ENCODE assay signal across 33 cellular contexts in the genomic region with DNA sequence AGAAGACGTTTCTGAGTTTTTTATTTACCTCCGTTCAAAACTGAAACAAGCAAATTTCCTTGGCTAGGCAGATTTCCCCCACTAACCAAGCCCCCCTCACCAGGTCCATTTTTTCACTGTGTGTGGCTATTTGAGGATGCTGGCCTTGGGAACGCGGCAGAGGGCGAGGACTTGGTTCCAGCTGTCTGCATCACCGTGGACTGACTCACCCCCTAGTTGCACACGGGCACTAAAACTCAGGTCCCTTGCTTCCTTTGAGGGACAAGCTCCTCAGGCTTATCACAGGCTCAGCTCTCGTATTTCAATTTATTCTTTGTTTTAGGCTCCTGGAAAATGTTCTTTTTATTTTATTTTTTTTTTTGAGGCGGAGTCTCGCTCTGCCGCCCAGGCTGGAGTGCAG. TPM values are rescaled to one million over a fixed set of nuclear protein-coding genes. Genes with fewer than 3 reads are reported as not detected.
"Had no signal": no experiment of that assay in that cellular context is flagged by ENCODE, and none has a peak within 500 bp of the region (broad histone marks: within the 10 kb centered on the region; RNA-seq: fewer than 3 reads in every experiment).

No MANE protein-coding gene starts in this region.

- H3K9me3 ChIP-seq: gastroesophageal sphincter, right atrium auricular region, upper lobe of right lung had no signal

- H3K4me3 ChIP-seq: coronary artery, gastroesophageal sphincter, right atrium auricular region, upper lobe of right lung had no signal

- ATAC-seq: gastroesophageal sphincter; left colon; naive thymus-derived CD4-positive, alpha-beta T cell; stimulated activated effector memory CD8-positive, alpha-beta T cell treated with anti-CD3 and anti-CD28 coated beads, Interleukin-12 subunit alpha, Interleukin-12 subunit beta, amount 100 ng/mL, for 72 hours; T-helper 17 cell; upper lobe of right lung had no signal

- H3K27me3 ChIP-seq: brain microvascular endothelial cell, gastroesophageal sphincter, right atrium auricular region, upper lobe of right lung had no signal

- H3K36me3 ChIP-seq: brain microvascular endothelial cell, gastroesophageal sphincter, right atrium auricular region, upper lobe of right lung had no signal

- H3K4me1 ChIP-seq: gastroesophageal sphincter, right atrium auricular region, upper lobe of right lung had no signal

- H3K27ac ChIP-seq: brain microvascular endothelial cell, coronary artery, gastroesophageal sphincter, right atrium auricular region, upper lobe of right lung had no signal

- DNase-seq: activated CD4-positive, alpha-beta memory T cell treated with anti-CD3 and anti-CD28 coated beads for 36 hours; activated CD4-positive, alpha-beta T cell treated with anti-CD3 and anti-CD28 coated beads, Interleukin-2, amount 10 ng/mL, durations not matched to agents 24 days and 14 days; activated CD4-positive, CD25-positive, alpha-beta regulatory T cell treated with anti-CD3 and anti-CD28 coated beads, Interleukin-2, amount 50 U/mL, for 72 hours; activated CD8-positive, alpha-beta memory T cell treated with anti-CD3 and anti-CD28 coated beads, Interleukin-2, amount 50 U/mL, for 4 hours; activated effector memory CD4-positive, alpha-beta T cell treated with anti-CD3 and anti-CD28 coated beads, Interleukin-2, amount 50 U/mL, for 16 hours; activated naive CD4-positive, alpha-beta T cell treated with anti-CD3 and anti-CD28 coated beads, Interleukin-2, amount 10 ng/mL, durations not matched to agents 7 days and 5 days; activated T-cell treated with anti-CD3 and anti-CD28 coated beads, Interleukin-2, amount 50 U/mL, for 1 hour; amniotic stem cell; brain microvascular endothelial cell; hippocampal formation; left colon; naive thymus-derived CD4-positive, alpha-beta T cell; nucleus accumbens; stimulated activated CD4-positive, alpha-beta T cell treated with anti-CD3 and anti-CD28 coated beads, Interleukin-4, amount 100 ng/mL, for 24 hours; T-helper 17 cell; T1000; upper lobe of right lung had no signal

RNA-seq across cellular contexts. Expression of gene MTNR1A, which starts 8.4 kb away (rescaled TPM):
- total RNA-seq: activated CD4-positive, alpha-beta memory T cell treated with anti-CD3 and anti-CD28 coated beads for 36 hours; activated CD4-positive, alpha-beta T cell treated with anti-CD3 and anti-CD28 coated beads, Interleukin-2, amount 10 ng/mL, durations not matched to agents 24 days and 14 days; activated CD8-positive, alpha-beta memory T cell treated with anti-CD3 and anti-CD28 coated beads for 36 hours; activated T-helper 1 cell treated with anti-CD3 and anti-CD28 coated beads, Interleukin-12 subunit alpha, Interleukin-12 subunit beta, Interleukin-2, Interleukin-4 antibody, amounts not matched to agents 30 ng/mL and 10 ng/mL and 1 ng/mL, durations not matched to agents 14 hours and 24 hours and 36 hours; cardiac septum; endothelial cell of umbilical vein; fibroblast of lung; fibroblast of villous mesenchyme; gastroesophageal sphincter; lower leg skin; naive thymus-derived CD4-positive, alpha-beta T cell; pulmonary artery endothelial cell; right atrium auricular region; subcutaneous adipose tissue; T-helper 17 cell; upper lobe of right lung had no signal
- polyA plus RNA-seq: endothelial cell of umbilical vein; esophagus; fibroblast of lung; naive thymus-derived CD4-positive, alpha-beta T cell; neural cell; thymus had no signal
